In genomic region chr7:131007439-131008330, GRCh38 we compare ENCODE assay signal across 8 cellular contexts.
DNase-seq lines count a peak whose midpoint lies in the region; ATAC-seq, FAIRE-seq and TF ChIP-seq lines count a peak whose summit lies in the region.

No MANE protein-coding gene starts in this region.

- peaks cover 4% of the 10 kb centered on the region for H3K27me3 Mint-ChIP-seq in GM23338 (ENCODE audit: insufficient read depth, low read depth, poor library complexity)
- H3K27me3 Mint-ChIP-seq in activated CD4-positive, alpha-beta memory T cell treated with anti-CD3 and anti-CD28 coated beads for 36 hours, result no peaks in the 10 kb centered on the region
- H3K27me3 Mint-ChIP-seq in mesothelial cell of epicardium (ENCODE audit: low read depth), result no peaks in the 10 kb centered on the region

- H3K9me3 Mint-ChIP-seq in GM23338, result peaks cover 9% of the 10 kb centered on the region
- peaks cover 11% of the 10 kb centered on the region for H3K9me3 Mint-ChIP-seq in activated CD4-positive, alpha-beta memory T cell treated with anti-CD3 and anti-CD28 coated beads for 36 hours
- peaks cover 3% of the 10 kb centered on the region for H3K9me3 Mint-ChIP-seq in mesothelial cell of epicardium

- peak; percentile 94 for ATAC-seq in GM23338
- ATAC-seq in GM19328 (IDR thresholded peaks at IDR 0.05; ENCODE audit: unreplicated experiment), result no peak

- no peaks in the 10 kb centered on the region for H3K9me3 ChIP-seq in H1 (ENCODE audit: insufficient read depth in 2 of 2, low read depth in 1 of 2, low read length in 1 of 2)

- intact Hi-C loops in activated CD4-positive, alpha-beta memory T cell treated with anti-CD3 and anti-CD28 coated beads for 36 hours (cut with micrococcal nuclease), result loop anchor here (1.0 to 2.0 kb wide), 3 partner anchors 10 to 65 kb away; no protein-coding TSS in a partner anchor

- H4K20me1 ChIP-seq in GM23338 (replicated peaks; ENCODE audit: insufficient read depth) (no peaks in the 10 kb centered on the region), H1 (replicated peaks in 1 of 2; ENCODE audit: control insufficient read depth in 1 of 2, insufficient read depth in 2 of 2, low read length in 2 of 2) (peaks cover 0 to 2% of the 10 kb centered on the region in 2 experiments)

- H2AFZ ChIP-seq in GM23338, result no peak overlapping the region
- no peak overlapping the region for H2AFZ ChIP-seq in H1 (ENCODE audit: low read length)

- H3K79me2 ChIP-seq in GM23338 (replicated peaks; ENCODE audit: insufficient read depth), result peaks cover 8% of the 10 kb centered on the region
- 0 out of 4 replicates have a peak, but pooled peaks cover 0 to 4% of the 10 kb centered on the region in 2 experiments for H3K79me2 ChIP-seq in H1 (ENCODE audit: control insufficient read depth in 1 of 2, insufficient read depth in 2 of 2, low read length in 2 of 2)

- no peaks in the 10 kb centered on the region for H3F3A ChIP-seq in GM23338 (replicated peaks; ENCODE audit: low read depth)

- H3K4me3 ChIP-seq in GM23338 (no peak overlapping the region), H1 (ENCODE audit: extremely low read depth in 1 of 4, insufficient read depth in 2 of 4, low read depth in 3 of 4, low read length in 4 of 4) (0 out of 8 replicates have a peak overlapping the region, but pooled peaks of 1 of the 4 experiments have one; percentile 18)

- H2AK5ac ChIP-seq in H1 (ENCODE audit: low read depth, low read length), result no peak overlapping the region

- H2BK20ac ChIP-seq in H1 (ENCODE audit: low read length), result no peak overlapping the region

- H3K4me1 ChIP-seq in GM23338 (ENCODE audit: insufficient read depth) (peaks cover 17% of the 10 kb centered on the region), H1 (replicated peaks in 1 of 4; ENCODE audit: control insufficient read depth in 3 of 4, insufficient read depth in 4 of 4, low read length in 3 of 4) (peaks cover 0 to 4% (median under 1%) of the 10 kb centered on the region in 4 experiments; a peak in 6 of 7 replicates)

- H3K27ac Mint-ChIP-seq in GM23338 (peak overlapping the region; percentile 14; the same call in 1 of the 2 replicates), mesothelial cell of epicardium (peak overlapping the region; percentile 82)
- H3K27ac Mint-ChIP-seq in activated CD4-positive, alpha-beta memory T cell treated with anti-CD3 and anti-CD28 coated beads for 36 hours, result peak overlapping the region; percentile 98

- H3K4me3 Mint-ChIP-seq in GM23338, result no peak overlapping the region; the same call in 2 of the 3 replicates
- H3K4me3 Mint-ChIP-seq in activated CD4-positive, alpha-beta memory T cell treated with anti-CD3 and anti-CD28 coated beads for 36 hours, result peak overlapping the region; percentile 55
- peak overlapping the region; percentile 13 for H3K4me3 Mint-ChIP-seq in mesothelial cell of epicardium

- H3K27ac ChIP-seq in GM23338 (ENCODE audit: low read depth) (no peak overlapping the region), H1 (ENCODE audit: low read depth, low read length) (no peak overlapping the region), substantia nigra (ENCODE audit: low read depth, low read length, poor library complexity, severe bottlenecking) (peak overlapping the region; percentile 38)

- no peak overlapping the region for H2BK12ac ChIP-seq in H1 (ENCODE audit: low read depth, low read length)

- no peak for TF ChIP-seq POLR2A in H1 (IDR thresholded peaks at IDR 0.05; ENCODE audit: control extremely low read depth in 1 of 2, low read depth in 2 of 2, low read length in 2 of 2)

- POLR2A ChIA-PET in activated CD4-positive, alpha-beta memory T cell treated with anti-CD3 and anti-CD28 coated beads for 36 hours (lab: Charles Lee), result interaction anchor here (0.6 to 4.9 kb wide), 7 partner anchors 12 to 56 kb away, joined by 3 to 97 read pairs (median 4); no protein-coding TSS in a partner anchor
- POLR2A ChIA-PET in H1 (lab: Charles Lee; ENCODE audit: partially characterized antibody), result interaction anchor here (0.7 kb wide), 1 partner anchor 108 kb away, joined by 4 read pairs; no protein-coding TSS in a partner anchor

- no peaks in the 10 kb centered on the region for H3K27me3 ChIP-seq in GM23338 (ENCODE audit: insufficient read depth)
- no peaks in the 10 kb centered on the region; a peak in 1 of 7 replicates for H3K27me3 ChIP-seq in H1 (replicated peaks in 1 of 4; ENCODE audit: control insufficient read depth in 3 of 4, extremely low read depth in 1 of 4, insufficient read depth in 3 of 4, low read length in 3 of 4)

- H3K14ac ChIP-seq in H1 (ENCODE audit: insufficient read length), result no peak overlapping the region

- TF ChIP-seq RAD21 in H1 (IDR thresholded peaks at IDR 0.05 in 1 of 2, conservative IDR thresholded peaks at IDR 0.05 in 1 of 2; ENCODE audit: low read depth in 2 of 2, low read length in 2 of 2), result peak; percentile 70 to 74

- DNase-seq in ELF-1 (ENCODE audit: low read depth, low spot score) (peak; percentile 79), GM23338 (ENCODE audit: low spot score) (peak; percentile 89), NCI-H2196 (lab: John Stamatoyannopoulos, UW; ENCODE audit: unreplicated experiment) (peak; percentile 26), H1 (ENCODE audit: low read depth in 1 of 2, low spot score in 2 of 2) (peak in 1 of 2 experiments; percentile 67), mesothelial cell of epicardium (ENCODE audit: low spot score in 2 of 2, unreplicated experiment in 2 of 2) (peak in 1 of 2 experiments; percentile 48), substantia nigra (lab: John Stamatoyannopoulos, UW) (peak in 35 of 49 donors; percentile 6 to 66 (median 39))
- peak; percentile 76 for DNase-seq in activated CD4-positive, alpha-beta memory T cell treated with anti-CD3 and anti-CD28 coated beads for 36 hours

- no peak overlapping the region for H3K4ac ChIP-seq in H1 (replicated peaks; ENCODE audit: insufficient read length, low read depth, low read length)

- H3K4me1 Mint-ChIP-seq in GM23338, result peaks cover 15% of the 10 kb centered on the region
- H3K4me1 Mint-ChIP-seq in activated CD4-positive, alpha-beta memory T cell treated with anti-CD3 and anti-CD28 coated beads for 36 hours (ENCODE audit: low read depth), result peaks cover 89% of the 10 kb centered on the region
- H3K4me1 Mint-ChIP-seq in mesothelial cell of epicardium, result peaks cover 49% of the 10 kb centered on the region

- H3K4me2 ChIP-seq in GM23338 (0 out of 2 replicates have a peak overlapping the region, but pooled peaks have one; percentile 16), H1 (ENCODE audit: insufficient read depth in 1 of 2, low read depth in 2 of 2, low read length in 2 of 2) (no peak overlapping the region; a peak in 1 of 4 replicates)

- H3K36me3 Mint-ChIP-seq in GM23338 (ENCODE audit: low read depth), result peaks cover 21% of the 10 kb centered on the region
- H3K36me3 Mint-ChIP-seq in activated CD4-positive, alpha-beta memory T cell treated with anti-CD3 and anti-CD28 coated beads for 36 hours, result peaks cover 28% of the 10 kb centered on the region
- H3K36me3 Mint-ChIP-seq in mesothelial cell of epicardium, result no peaks in the 10 kb centered on the region

- FAIRE-seq in H1 (lab: Jason Lieb, UNC), result peak; percentile 80

- H4K8ac ChIP-seq in H1 (ENCODE audit: extremely low read depth, insufficient read depth, low read length), result 0 out of 2 replicates have a peak overlapping the region, but pooled peaks have one; percentile 19

- no peak overlapping the region for H3K56ac ChIP-seq in H1 (replicated peaks; ENCODE audit: insufficient read length, low read depth, low read length)

- H2BK15ac ChIP-seq in H1 (ENCODE audit: low read length), result no peak overlapping the region

- no peak overlapping the region for H2BK5ac ChIP-seq in H1 (ENCODE audit: low read depth, low read length)

- no peak overlapping the region for H3K23ac ChIP-seq in H1 (ENCODE audit: insufficient read length)

- no peak overlapping the region for H3K9ac ChIP-seq in H1 (replicated peaks in 1 of 4; ENCODE audit: extremely low read depth in 1 of 4, low read depth in 3 of 4, low read length in 3 of 4)

- H3K23me2 ChIP-seq in H1 (ENCODE audit: low read depth, low read length), result no peaks in the 10 kb centered on the region

- CTCF ChIA-PET in activated CD4-positive, alpha-beta memory T cell treated with anti-CD3 and anti-CD28 coated beads for 36 hours (lab: Charles Lee), result interaction anchor here (0.6 to 3.9 kb wide), 13 partner anchors 9 to 389 kb away, joined by 3 to 33 read pairs (median 4); no protein-coding TSS in a partner anchor
- CTCF ChIA-PET in H1 (lab: Charles Lee; ENCODE audit: partially characterized antibody), result interaction anchor here (0.6 to 2.4 kb wide), 27 partner anchors 9 to 296 kb away, joined by 3 to 36 read pairs (median 4); no protein-coding TSS in a partner anchor

- TF ChIP-seq EP300 in H1 (IDR thresholded peaks at IDR 0.05; ENCODE audit: borderline replicate concordance in 1 of 2, low read depth in 2 of 2, low read length in 2 of 2), result no peak

- H4K91ac ChIP-seq in H1 (replicated peaks; ENCODE audit: insufficient read length, low read length), result no peak overlapping the region

- no peak overlapping the region for H2BK120ac ChIP-seq in H1 (replicated peaks; ENCODE audit: low read depth, low read length)

- no peak overlapping the region for H4K5ac ChIP-seq in H1 (ENCODE audit: insufficient read length, low read depth, low read length)

- H3K18ac ChIP-seq in H1 (ENCODE audit: extremely low read depth, low read length), result no peak overlapping the region

- no peaks in the 10 kb centered on the region; the same call in 1 of the 2 replicates for H3K36me3 ChIP-seq in GM23338 (ENCODE audit: insufficient read depth)
- H3K36me3 ChIP-seq in H1 (ENCODE audit: control insufficient read depth in 2 of 4, insufficient read depth in 4 of 4, low read length in 3 of 4), result no peaks in the 10 kb centered on the region

- WGBS in H1 (ENCODE audit: extremely low coverage in 1 of 2, insufficient coverage in 1 of 2, insufficient read length in 1 of 2, insufficient replicate concordance in 2 of 2, low coverage in 1 of 2, low lambda C conversion rate in 2 of 2, missing lambda C conversion rate in 1 of 2), 2 experiments, result 46% methylated on average over 19 of the region's 19 CpGs; no CpG with 5 or more reads in 1 of the 2 experiments

- peak; percentile 61 to 74 for TF ChIP-seq CTCF in GM23338 (conservative IDR thresholded peaks at IDR 0.05; ENCODE audit: low read depth in 2 of 2)
- peak; percentile 29 to 68 (median 60) for TF ChIP-seq CTCF in H1 (IDR thresholded peaks at IDR 0.05; ENCODE audit: control extremely low read depth in 1 of 3, insufficient read depth in 1 of 3, low read depth in 1 of 3, low read length in 3 of 3)
- TF ChIP-seq CTCF in mesothelial cell of epicardium (IDR thresholded peaks at IDR 0.05; ENCODE audit: unreplicated experiment), result no peak

- no peaks in the 10 kb centered on the region for H3K9me2 ChIP-seq in GM23338 (ENCODE audit: insufficient read depth)

- H3K79me1 ChIP-seq in H1 (ENCODE audit: low read depth, low read length), result no peaks in the 10 kb centered on the region; the same call in 1 of the 2 replicates

TF ChIP-seq in GM23338, 12 proteins besides CTCF, POLR2A, EP300 and RAD21 (continues in another document):
- no peak for TF ChIP-seq ZNF114 (CRISPR knock-in tag; IDR thresholded peaks at IDR 0.05)
- TF ChIP-seq NANOG (IDR thresholded peaks at IDR 0.05; ENCODE audit: borderline replicate concordance), result no peak
- no peak for TF ChIP-seq EZH2 (IDR thresholded peaks at IDR 0.05; ENCODE audit: low read depth, unreplicated experiment)

Comparison
In these comparisons a context has a peak if more than half of its experiments do, and no peak if none do; other contexts are left out.
1. H3K27ac Mint-ChIP-seq: peak in every context shown above with its lines; median percentile 98 in activated CD4-positive, alpha-beta memory T cell treated with anti-CD3 and anti-CD28 coated beads for 36 hours; 82 in mesothelial cell of epicardium; 14 in GM23338.